In genomic region chr9:127785023-127785932, GRCh38 we compare ENCODE assay signal across 8 cellular contexts.
DNase-seq lines count a peak whose midpoint lies in the region; ATAC-seq lines count a peak whose summit lies in the region.

No MANE protein-coding gene starts in this region.

- peak overlapping the region; percentile 97 for H3K27ac ChIP-seq in caudate nucleus (ENCODE audit: low read depth, low read length)

- DNase-seq in AG08395 (ENCODE audit: low spot score) (peak; percentile 92), NCI-H226 (peak; percentile 71), caudate nucleus (lab: John Stamatoyannopoulos, UW) (peak in 58 of 61 donors; percentile 22 to 87 (median 68)), islet precursor cell (peak; percentile 92)
- peak; percentile 86 for DNase-seq in activated CD4-positive, CD25-positive, alpha-beta regulatory T cell treated with anti-CD3 and anti-CD28 coated beads, Interleukin-2, amount 50 U/mL, for 16 hours (ENCODE audit: low read depth, low spot score)
- peak; percentile 84 to 86 for DNase-seq in stimulated activated CD4-positive, alpha-beta T cell treated with anti-CD3 and anti-CD28 coated beads, Interleukin-15, amount 100 ng/mL, for 1 hour (ENCODE audit: low read depth in 1 of 2, low spot score in 1 of 2)

- peak; percentile 35 for ATAC-seq in GM18868 (IDR thresholded peaks at IDR 0.05; ENCODE audit: unreplicated experiment)
- ATAC-seq in HG03108 (IDR thresholded peaks at IDR 0.05; ENCODE audit: unreplicated experiment): peak; percentile 34

Comparison
In these comparisons a context has a peak if more than half of its experiments do, and no peak if none do; other contexts are left out.
1. Peak in every context shown above with its lines: DNase-seq, ATAC-seq and H3K27ac ChIP-seq.